ENCODE assay signal across 9 cellular contexts in genomic region chr12:48680861-48681260, GRCh38. TPM values are rescaled to one million over a fixed set of nuclear protein-coding genes. Genes with fewer than 3 reads are reported as not detected.
DNase-seq lines count a peak whose midpoint lies in the region; ATAC-seq and TF ChIP-seq lines count a peak whose summit lies in the region.
"Had no signal": no experiment of that assay in that cellular context is flagged by ENCODE, and none has a peak within 500 bp of the region (broad histone marks: within the 10 kb centered on the region; RNA-seq: fewer than 3 reads in every experiment).

No MANE protein-coding gene starts in this region.

- DNase-seq in MG63: no peak
- no peak for DNase-seq in neural crest cell (ENCODE audit: low read depth, low spot score)
- no peak for DNase-seq in mesenteric fat pad (ENCODE audit: low spot score)
- DNase-seq in NCI-H1694 treated with DMSO at 0.1 percent for 48 hours (lab: John Stamatoyannopoulos, UW): no peak
- no peak for DNase-seq in NCI-H1417 treated with DMSO at 0.1 percent for 48 hours (lab: John Stamatoyannopoulos, UW)
- DNase-seq: NCI-H1048 had no signal

- peaks cover 20% of the 10 kb centered on the region for H3K36me3 Mint-ChIP-seq in neural crest cell (ENCODE audit: low read depth)

- H3K9me3 ChIP-seq in BLaER1: no peaks in the 10 kb centered on the region
- H3K9me3 ChIP-seq in MG63: no peaks in the 10 kb centered on the region
- H3K9me3 ChIP-seq in ectodermal cell (ENCODE audit: control insufficient read depth, low read length): no peaks in the 10 kb centered on the region

- H3K4me3 Mint-ChIP-seq in neural crest cell: peak overlapping the region; percentile 100

- H3K4me3 ChIP-seq in BLaER1: peak overlapping the region; percentile 91
- H3K4me3 ChIP-seq in MG63: peak overlapping the region; percentile 99
- peak overlapping the region; percentile 94 for H3K4me3 ChIP-seq in ectodermal cell (ENCODE audit: insufficient read depth, low read depth, low read length)

- TF ChIP-seq CTCF in neural crest cell (conservative IDR thresholded peaks at IDR 0.05): no peak

- peak overlapping the region; percentile 96 for H3K27ac ChIP-seq in BLaER1
- H3K27ac ChIP-seq in ectodermal cell (ENCODE audit: insufficient read depth, low read depth, low read length, poor library complexity, severe bottlenecking): no peak overlapping the region

- H3K27me3 Mint-ChIP-seq in neural crest cell (ENCODE audit: low read depth): peaks cover 2% of the 10 kb centered on the region

- no peaks in the 10 kb centered on the region for H3K27me3 ChIP-seq in BLaER1
- H3K27me3 ChIP-seq in MG63: no peaks in the 10 kb centered on the region
- peaks cover 7% of the 10 kb centered on the region for H3K27me3 ChIP-seq in ectodermal cell (ENCODE audit: control insufficient read depth, insufficient read depth, low read length, poor library complexity, severe bottlenecking)

- H3K36me3 ChIP-seq in BLaER1: peaks cover 47% of the 10 kb centered on the region
- peaks cover 52% of the 10 kb centered on the region for H3K36me3 ChIP-seq in MG63
- peaks cover 13% of the 10 kb centered on the region for H3K36me3 ChIP-seq in ectodermal cell (ENCODE audit: control insufficient read depth, insufficient read depth, low read length)

- WGBS in ectodermal cell, 2 experiments: 85 to 86% methylated on average over 12 to 13 of the region's 13 CpGs

- ATAC-seq in GM18909 (IDR thresholded peaks at IDR 0.05; ENCODE audit: poor library complexity, unreplicated experiment): no peak

- no peaks in the 10 kb centered on the region for H3K9me3 Mint-ChIP-seq in neural crest cell

- peak overlapping the region; percentile 98 for H3K9ac ChIP-seq in BLaER1

- peaks cover 55% of the 10 kb centered on the region for H4K20me1 ChIP-seq in BLaER1

- H3K4me2 ChIP-seq in BLaER1: peak overlapping the region; percentile 84

- H3K27ac Mint-ChIP-seq in neural crest cell (ENCODE audit: unreplicated experiment): no peak overlapping the region

- H3K4me1 ChIP-seq in BLaER1: peaks cover 48% of the 10 kb centered on the region
- peaks cover 19% of the 10 kb centered on the region for H3K4me1 ChIP-seq in ectodermal cell (ENCODE audit: control insufficient read depth, insufficient read depth, low read length)

- H3K4me1 Mint-ChIP-seq in neural crest cell: peaks cover 44% of the 10 kb centered on the region

RNA-seq across cellular contexts. Expression of gene KANSL2, which starts 1.2 kb away (rescaled TPM):
- 42.8 and 56.3 TPM in 2 replicates for total RNA-seq in MG63 (2014; rRNA removed; shearing (Covaris generic); ENCODE audit: low replicate concordance)
- polyA plus RNA-seq in ectodermal cell (2013, experiment 1 of 4): 55.7 TPM
- 55.4 TPM for polyA plus RNA-seq in ectodermal cell (2013, experiment 2 of 4)
- 54.5 TPM for polyA plus RNA-seq in ectodermal cell (2013, experiment 3 of 4)
- 54.4 TPM for polyA plus RNA-seq in ectodermal cell (2013, experiment 4 of 4)
- total RNA-seq in neural crest cell (58.9 and 60.7 TPM in 2 replicates), mesenteric fat pad (19.0 TPM)

RNA-seq across cellular contexts. Expression of gene CCNT1, which starts 35.6 kb away (rescaled TPM):
- total RNA-seq in MG63 (2014; rRNA removed; shearing (Covaris generic); ENCODE audit: low replicate concordance): 9.7 and 22.2 TPM in 2 replicates
- polyA plus RNA-seq in ectodermal cell (2013, experiment 1 of 4): 36.1 TPM
- polyA plus RNA-seq in ectodermal cell (2013, experiment 2 of 4): 42.5 TPM
- 27.5 TPM for polyA plus RNA-seq in ectodermal cell (2013, experiment 3 of 4)
- 30.2 TPM for polyA plus RNA-seq in ectodermal cell (2013, experiment 4 of 4)
- total RNA-seq in neural crest cell (57.0 and 58.3 TPM in 2 replicates), mesenteric fat pad (28.9 TPM)
